In the genomic region with DNA sequence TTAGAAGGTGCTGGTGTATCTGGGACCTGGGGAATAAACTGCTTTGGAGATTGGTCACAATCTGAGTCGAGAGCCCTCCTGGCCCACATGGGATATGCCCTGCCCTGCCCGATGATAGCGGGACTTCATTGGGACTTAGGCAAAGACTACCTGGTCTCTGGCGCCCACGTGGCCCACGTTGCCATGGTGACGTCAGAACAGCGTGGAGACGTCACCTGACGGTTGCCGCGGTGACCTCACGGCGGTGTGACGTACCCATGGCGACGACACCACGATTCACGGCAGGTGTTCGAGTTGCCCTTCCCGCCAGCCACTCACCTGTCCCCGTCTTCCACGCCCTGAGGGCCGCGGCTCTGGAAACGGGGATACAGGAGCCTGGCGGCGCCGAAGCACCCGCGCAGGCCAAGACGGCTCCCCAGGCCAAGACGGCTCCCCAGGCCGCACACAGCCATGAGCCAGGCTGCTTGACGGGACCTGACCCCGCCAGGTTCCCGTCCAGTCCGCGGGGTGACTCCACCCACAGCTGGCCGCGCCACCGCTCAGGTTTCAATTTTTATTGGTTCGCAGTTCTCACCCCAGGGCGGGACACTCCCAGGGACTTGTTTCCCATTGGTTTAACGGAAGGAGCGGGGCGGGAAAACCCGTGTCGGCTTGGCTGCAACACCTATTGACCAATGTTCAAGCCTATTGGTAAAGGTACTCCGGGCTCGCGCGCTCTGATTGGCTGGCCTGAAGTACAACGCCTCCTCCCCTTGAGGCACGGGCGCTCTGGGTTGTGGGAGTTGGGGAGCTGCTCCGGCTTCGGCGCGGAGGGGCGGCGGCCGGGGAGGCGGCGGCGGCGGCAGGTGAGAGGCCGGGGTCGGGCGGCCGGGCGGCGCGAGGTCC, we compare ENCODE assay signal across 1 cellular context.
A peak's percentile ranks its signal among the peaks of the same experiment; 100 is the strongest.
TF ChIP-seq lines count a peak whose summit lies in the region.

A gene (minus strand): TSS at position 476 of the 885 bp plus-strand sequence. CDS start 24 bp downstream, at position 452.
A gene (plus strand): TSS at position 766 of the 885 bp plus-strand sequence. CDS start 1,029 bp downstream, outside the sequence.

TF ChIP-seq in HepG2, 621 proteins besides CTCF, POLR2A, EP300 and RAD21 (continued from another document and continues in another):
- TF ChIP-seq, protein P1, sequence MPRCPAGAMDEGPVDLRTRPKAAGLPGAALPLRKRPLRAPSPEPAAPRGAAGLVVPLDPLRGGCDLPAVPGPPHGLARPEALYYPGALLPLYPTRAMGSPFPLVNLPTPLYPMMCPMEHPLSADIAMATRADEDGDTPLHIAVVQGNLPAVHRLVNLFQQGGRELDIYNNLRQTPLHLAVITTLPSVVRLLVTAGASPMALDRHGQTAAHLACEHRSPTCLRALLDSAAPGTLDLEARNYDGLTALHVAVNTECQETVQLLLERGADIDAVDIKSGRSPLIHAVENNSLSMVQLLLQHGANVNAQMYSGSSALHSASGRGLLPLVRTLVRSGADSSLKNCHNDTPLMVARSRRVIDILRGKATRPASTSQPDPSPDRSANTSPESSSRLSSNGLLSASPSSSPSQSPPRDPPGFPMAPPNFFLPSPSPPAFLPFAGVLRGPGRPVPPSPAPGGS (CRISPR knock-in tag; IDR thresholded peaks at IDR 0.05) = peak; percentile 92; the same call in 1 of the 2 replicates
- TF ChIP-seq TP53 (CRISPR knock-in tag; conservative IDR thresholded peaks at IDR 0.05) = peak; percentile 86; the same call in 1 of the 2 replicates
- no peak for TF ChIP-seq ZNF75D (CRISPR knock-in tag; IDR thresholded peaks at IDR 0.05; ENCODE audit: borderline replicate concordance)
- no peak for TF ChIP-seq ZFP62 (CRISPR knock-in tag; IDR thresholded peaks at IDR 0.05)
- peak; percentile 99 for TF ChIP-seq ZFX (CRISPR knock-in tag; IDR thresholded peaks at IDR 0.05; ENCODE audit: low read depth)
- no peak; the same call in none of the 2 replicates for TF ChIP-seq ZNF230 (CRISPR knock-in tag; IDR thresholded peaks at IDR 0.05)
- TF ChIP-seq NCOA2 (CRISPR knock-in tag; IDR thresholded peaks at IDR 0.05) = peak; percentile 51; the same call in 1 of the 2 replicates
- TF ChIP-seq MED1 (CRISPR knock-in tag; IDR thresholded peaks at IDR 0.05) = peak; percentile 79; the same call in 1 of the 2 replicates
- TF ChIP-seq ZNF577 (CRISPR knock-in tag; IDR thresholded peaks at IDR 0.05; ENCODE audit: borderline replicate concordance, low read depth) = no peak
- TF ChIP-seq RBFOX2 (IDR thresholded peaks at IDR 0.05; ENCODE audit: low read depth, low read length) = peak; percentile 93
- TF ChIP-seq, protein P2, sequence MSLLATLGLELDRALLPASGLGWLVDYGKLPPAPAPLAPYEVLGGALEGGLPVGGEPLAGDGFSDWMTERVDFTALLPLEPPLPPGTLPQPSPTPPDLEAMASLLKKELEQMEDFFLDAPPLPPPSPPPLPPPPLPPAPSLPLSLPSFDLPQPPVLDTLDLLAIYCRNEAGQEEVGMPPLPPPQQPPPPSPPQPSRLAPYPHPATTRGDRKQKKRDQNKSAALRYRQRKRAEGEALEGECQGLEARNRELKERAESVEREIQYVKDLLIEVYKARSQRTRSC (CRISPR knock-in tag; IDR thresholded peaks at IDR 0.05; ENCODE audit: low read depth) = peak; percentile 25; the same call in 1 of the 2 replicates
- TF ChIP-seq AGO1 (IDR thresholded peaks at IDR 0.05; ENCODE audit: low read depth, low read length, poor library complexity, severe bottlenecking) = peak; percentile 64
- TF ChIP-seq ZNF468 (CRISPR knock-in tag; IDR thresholded peaks at IDR 0.05) = peak; percentile 85; the same call in 1 of the 2 replicates
- peak; percentile 91; the same call in 1 of the 2 replicates for TF ChIP-seq ZNF598 (CRISPR knock-in tag; IDR thresholded peaks at IDR 0.05; ENCODE audit: borderline replicate concordance)
- TF ChIP-seq, protein P3, sequence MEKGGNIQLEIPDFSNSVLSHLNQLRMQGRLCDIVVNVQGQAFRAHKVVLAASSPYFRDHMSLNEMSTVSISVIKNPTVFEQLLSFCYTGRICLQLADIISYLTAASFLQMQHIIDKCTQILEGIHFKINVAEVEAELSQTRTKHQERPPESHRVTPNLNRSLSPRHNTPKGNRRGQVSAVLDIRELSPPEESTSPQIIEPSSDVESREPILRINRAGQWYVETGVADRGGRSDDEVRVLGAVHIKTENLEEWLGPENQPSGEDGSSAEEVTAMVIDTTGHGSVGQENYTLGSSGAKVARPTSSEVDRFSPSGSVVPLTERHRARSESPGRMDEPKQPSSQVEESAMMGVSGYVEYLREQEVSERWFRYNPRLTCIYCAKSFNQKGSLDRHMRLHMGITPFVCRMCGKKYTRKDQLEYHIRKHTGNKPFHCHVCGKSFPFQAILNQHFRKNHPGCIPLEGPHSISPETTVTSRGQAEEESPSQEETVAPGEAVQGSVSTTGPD (CRISPR knock-in tag; IDR thresholded peaks at IDR 0.05) = no peak
- TF ChIP-seq SMAD9 (CRISPR knock-in tag; IDR thresholded peaks at IDR 0.05) = 0 out of 2 replicates have a peak, but pooled peaks have one; percentile 67
- TF ChIP-seq KLF12 (CRISPR knock-in tag; IDR thresholded peaks at IDR 0.05; ENCODE audit: borderline replicate concordance) = no peak; the same call in 1 of the 2 replicates
- TF ChIP-seq GABPA (IDR thresholded peaks at IDR 0.05; ENCODE audit: low read depth, low read length) = no peak
- TF ChIP-seq GABPA (CRISPR knock-in tag; IDR thresholded peaks at IDR 0.05; ENCODE audit: low read depth) = peak; percentile 52; the same call in 1 of the 2 replicates
- TF ChIP-seq ZNF335 (CRISPR knock-in tag; IDR thresholded peaks at IDR 0.05) = peak; percentile 61; the same call in 1 of the 2 replicates
- TF ChIP-seq SMC3 (IDR thresholded peaks at IDR 0.05; ENCODE audit: low read length) = no peak
- TF ChIP-seq SP140L (CRISPR knock-in tag; IDR thresholded peaks at IDR 0.05; ENCODE audit: borderline replicate concordance) = 0 out of 2 replicates have a peak, but pooled peaks have one; percentile 81
- TF ChIP-seq, protein P4, sequence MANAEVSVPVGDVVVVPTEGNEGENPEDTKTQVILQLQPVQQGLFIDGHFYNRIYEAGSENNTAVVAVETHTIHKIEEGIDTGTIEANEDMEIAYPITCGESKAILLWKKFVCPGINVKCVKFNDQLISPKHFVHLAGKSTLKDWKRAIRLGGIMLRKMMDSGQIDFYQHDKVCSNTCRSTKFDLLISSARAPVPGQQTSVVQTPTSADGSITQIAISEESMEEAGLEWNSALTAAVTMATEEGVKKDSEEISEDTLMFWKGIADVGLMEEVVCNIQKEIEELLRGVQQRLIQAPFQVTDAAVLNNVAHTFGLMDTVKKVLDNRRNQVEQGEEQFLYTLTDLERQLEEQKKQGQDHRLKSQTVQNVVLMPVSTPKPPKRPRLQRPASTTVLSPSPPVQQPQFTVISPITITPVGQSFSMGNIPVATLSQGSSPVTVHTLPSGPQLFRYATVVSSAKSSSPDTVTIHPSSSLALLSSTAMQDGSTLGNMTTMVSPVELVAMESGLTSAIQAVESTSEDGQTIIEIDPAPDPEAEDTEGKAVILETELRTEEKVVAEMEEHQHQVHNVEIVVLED (CRISPR knock-in tag; IDR thresholded peaks at IDR 0.05; ENCODE audit: borderline replicate concordance) = peak; percentile 95
- TF ChIP-seq BRD4 (CRISPR knock-in tag; IDR thresholded peaks at IDR 0.05) = peak; percentile 95; the same call in 1 of the 2 replicates
- TF ChIP-seq U2AF1 (optimal IDR thresholded peaks at IDR 0.05; ENCODE audit: low read depth, low read length) = no peak
- TF ChIP-seq, protein P5, sequence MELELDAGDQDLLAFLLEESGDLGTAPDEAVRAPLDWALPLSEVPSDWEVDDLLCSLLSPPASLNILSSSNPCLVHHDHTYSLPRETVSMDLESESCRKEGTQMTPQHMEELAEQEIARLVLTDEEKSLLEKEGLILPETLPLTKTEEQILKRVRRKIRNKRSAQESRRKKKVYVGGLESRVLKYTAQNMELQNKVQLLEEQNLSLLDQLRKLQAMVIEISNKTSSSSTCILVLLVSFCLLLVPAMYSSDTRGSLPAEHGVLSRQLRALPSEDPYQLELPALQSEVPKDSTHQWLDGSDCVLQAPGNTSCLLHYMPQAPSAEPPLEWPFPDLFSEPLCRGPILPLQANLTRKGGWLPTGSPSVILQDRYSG (CRISPR knock-in tag; IDR thresholded peaks at IDR 0.05) = peak; percentile 73; the same call in 1 of the 2 replicates
- TF ChIP-seq IRF2 (CRISPR knock-in tag; IDR thresholded peaks at IDR 0.05) = peak; percentile 88
- no peak for TF ChIP-seq ARNT (IDR thresholded peaks at IDR 0.05)
- TF ChIP-seq, protein P6, sequence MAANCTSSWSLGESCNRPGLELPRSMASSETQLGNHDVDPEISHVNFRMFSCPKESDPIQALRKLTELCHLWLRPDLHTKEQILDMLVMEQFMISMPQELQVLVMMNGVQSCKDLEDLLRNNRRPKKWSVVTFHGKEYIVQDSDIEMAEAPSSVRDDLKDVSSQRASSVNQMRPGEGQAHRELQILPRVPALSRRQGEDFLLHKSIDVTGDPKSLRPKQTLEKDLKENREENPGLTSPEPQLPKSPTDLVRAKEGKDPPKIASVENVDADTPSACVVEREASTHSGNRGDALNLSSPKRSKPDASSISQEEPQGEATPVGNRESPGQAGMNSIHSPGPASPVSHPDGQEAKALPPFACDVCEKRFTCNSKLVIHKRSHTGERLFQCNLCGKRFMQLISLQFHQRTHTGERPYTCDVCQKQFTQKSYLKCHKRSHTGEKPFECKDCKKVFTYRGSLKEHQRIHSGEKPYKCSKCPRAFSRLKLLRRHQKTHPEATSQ (CRISPR knock-in tag; IDR thresholded peaks at IDR 0.05; ENCODE audit: borderline replicate concordance) = peak; percentile 52; the same call in 1 of the 2 replicates
- peak; percentile 98 for TF ChIP-seq ZNF724P (CRISPR knock-in tag; IDR thresholded peaks at IDR 0.05; ENCODE audit: borderline replicate concordance)
- no peak; the same call in 1 of the 2 replicates for TF ChIP-seq FOXA3 (CRISPR knock-in tag; IDR thresholded peaks at IDR 0.05)
- peak; percentile 91 for TF ChIP-seq ERF (CRISPR knock-in tag; IDR thresholded peaks at IDR 0.05)
- no peak for TF ChIP-seq MLLT10 (CRISPR knock-in tag; IDR thresholded peaks at IDR 0.05)
- TF ChIP-seq SKI (IDR thresholded peaks at IDR 0.05; ENCODE audit: partially characterized antibody) = peak; percentile 14
- no peak for TF ChIP-seq KLF13 (CRISPR knock-in tag; IDR thresholded peaks at IDR 0.05)
- TF ChIP-seq, protein P7, sequence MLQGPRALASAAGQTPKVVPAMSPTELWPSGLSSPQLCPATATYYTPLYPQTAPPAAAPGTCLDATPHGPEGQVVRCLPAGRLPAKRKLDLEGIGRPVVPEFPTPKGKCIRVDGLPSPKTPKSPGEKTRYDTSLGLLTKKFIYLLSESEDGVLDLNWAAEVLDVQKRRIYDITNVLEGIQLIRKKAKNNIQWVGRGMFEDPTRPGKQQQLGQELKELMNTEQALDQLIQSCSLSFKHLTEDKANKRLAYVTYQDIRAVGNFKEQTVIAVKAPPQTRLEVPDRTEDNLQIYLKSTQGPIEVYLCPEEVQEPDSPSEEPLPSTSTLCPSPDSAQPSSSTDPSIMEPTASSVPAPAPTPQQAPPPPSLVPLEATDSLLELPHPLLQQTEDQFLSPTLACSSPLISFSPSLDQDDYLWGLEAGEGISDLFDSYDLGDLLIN (CRISPR knock-in tag; IDR thresholded peaks at IDR 0.05; ENCODE audit: borderline replicate concordance) = peak; percentile 55; the same call in 1 of the 2 replicates
- no peak for TF ChIP-seq ZKSCAN1 (IDR thresholded peaks at IDR 0.05; ENCODE audit: low read length)
- TF ChIP-seq ZSCAN22 (CRISPR knock-in tag; IDR thresholded peaks at IDR 0.05) = no peak
- TF ChIP-seq ZNF674 (CRISPR knock-in tag; IDR thresholded peaks at IDR 0.05; ENCODE audit: low read depth) = no peak
- TF ChIP-seq ASH2L (IDR thresholded peaks at IDR 0.05; ENCODE audit: insufficient read length, low read depth, low read length) = peak; percentile 81
- peak; percentile 64 for TF ChIP-seq ISL2 (CRISPR knock-in tag; IDR thresholded peaks at IDR 0.05)
- TF ChIP-seq FOXO1 (CRISPR knock-in tag; IDR thresholded peaks at IDR 0.05) = peak; percentile 64
- no peak for TF ChIP-seq MATR3 (CRISPR knock-in tag; IDR thresholded peaks at IDR 0.05)
- no peak for TF ChIP-seq ZEB1 (IDR thresholded peaks at IDR 0.05; ENCODE audit: insufficient replicate concordance, low read depth)
- TF ChIP-seq, protein P8, sequence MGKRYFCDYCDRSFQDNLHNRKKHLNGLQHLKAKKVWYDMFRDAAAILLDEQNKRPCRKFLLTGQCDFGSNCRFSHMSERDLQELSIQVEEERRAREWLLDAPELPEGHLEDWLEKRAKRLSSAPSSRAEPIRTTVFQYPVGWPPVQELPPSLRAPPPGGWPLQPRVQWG (CRISPR knock-in tag; IDR thresholded peaks at IDR 0.05; ENCODE audit: borderline replicate concordance, low read depth) = no peak
- no peak for TF ChIP-seq ZNF562 (CRISPR knock-in tag; IDR thresholded peaks at IDR 0.05; ENCODE audit: borderline replicate concordance)
- TF ChIP-seq REXO4 (CRISPR knock-in tag; IDR thresholded peaks at IDR 0.05; ENCODE audit: borderline replicate concordance) = 0 out of 2 replicates have a peak, but pooled peaks have one; percentile 55
- TF ChIP-seq SIX4 (CRISPR knock-in tag; IDR thresholded peaks at IDR 0.05) = peak; percentile 29; the same call in 1 of the 2 replicates
- no peak for TF ChIP-seq CBX2 (IDR thresholded peaks at IDR 0.05; ENCODE audit: low read depth, low read length)
- TF ChIP-seq CBX2 (CRISPR knock-in tag; IDR thresholded peaks at IDR 0.05; ENCODE audit: low read depth) = peak; percentile 74; the same call in 1 of the 2 replicates
- peak; percentile 86; the same call in 1 of the 2 replicates for TF ChIP-seq ZNF747 (CRISPR knock-in tag; IDR thresholded peaks at IDR 0.05; ENCODE audit: borderline replicate concordance)
- 0 out of 2 replicates have a peak, but pooled peaks have one; percentile 89 for TF ChIP-seq ZNF550 (CRISPR knock-in tag; IDR thresholded peaks at IDR 0.05; ENCODE audit: borderline replicate concordance)
- peak; percentile 84 for TF ChIP-seq KMT2B (CRISPR knock-in tag; IDR thresholded peaks at IDR 0.05)
- no peak for TF ChIP-seq ZNF326 (CRISPR knock-in tag; IDR thresholded peaks at IDR 0.05; ENCODE audit: borderline replicate concordance)
- TF ChIP-seq, protein P9, sequence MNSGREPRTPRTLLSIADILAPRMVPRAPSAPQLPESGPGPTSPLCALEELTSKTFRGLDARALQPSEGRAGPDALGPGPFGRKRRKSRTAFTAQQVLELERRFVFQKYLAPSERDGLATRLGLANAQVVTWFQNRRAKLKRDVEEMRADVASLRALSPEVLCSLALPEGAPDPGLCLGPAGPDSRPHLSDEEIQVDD (CRISPR knock-in tag; IDR thresholded peaks at IDR 0.05; ENCODE audit: borderline replicate concordance) = 0 out of 2 replicates have a peak, but pooled peaks have one; percentile 54
- TF ChIP-seq BCL6 (CRISPR knock-in tag; IDR thresholded peaks at IDR 0.05) = peak; percentile 45
- TF ChIP-seq, protein P10, sequence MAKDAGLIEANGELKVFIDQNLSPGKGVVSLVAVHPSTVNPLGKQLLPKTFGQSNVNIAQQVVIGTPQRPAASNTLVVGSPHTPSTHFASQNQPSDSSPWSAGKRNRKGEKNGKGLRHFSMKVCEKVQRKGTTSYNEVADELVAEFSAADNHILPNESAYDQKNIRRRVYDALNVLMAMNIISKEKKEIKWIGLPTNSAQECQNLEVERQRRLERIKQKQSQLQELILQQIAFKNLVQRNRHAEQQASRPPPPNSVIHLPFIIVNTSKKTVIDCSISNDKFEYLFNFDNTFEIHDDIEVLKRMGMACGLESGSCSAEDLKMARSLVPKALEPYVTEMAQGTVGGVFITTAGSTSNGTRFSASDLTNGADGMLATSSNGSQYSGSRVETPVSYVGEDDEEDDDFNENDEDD (CRISPR knock-in tag; IDR thresholded peaks at IDR 0.05; ENCODE audit: borderline replicate concordance) = peak; percentile 83
- TF ChIP-seq KDM2A (CRISPR knock-in tag; IDR thresholded peaks at IDR 0.05; ENCODE audit: borderline replicate concordance, low read depth) = peak; percentile 89
